In genomic region chr16:31032736-31033708, GRCh38 we compare ENCODE assay signal across 7 cellular contexts. TPM values are rescaled to one million over a fixed set of nuclear protein-coding genes. Genes with fewer than 3 reads are reported as not detected.
DNase-seq lines count a peak whose midpoint lies in the region; ATAC-seq and TF ChIP-seq lines count a peak whose summit lies in the region.

TSS of gene STX4 (plus strand) at chr16:31033558. CDS start at chr16:31033806, 248 bp downstream.

- TF ChIP-seq POLR2A in GM18505 (IDR thresholded peaks at IDR 0.05; ENCODE audit: borderline replicate concordance, extremely low read depth, insufficient read depth, insufficient read length): peak; percentile 58

- no peak for TF ChIP-seq CTCF in astrocyte of the cerebellum (IDR thresholded peaks at IDR 0.05; ENCODE audit: low read depth, low read length, missing control alignments)

- DNase-seq in NCI-H2029 (lab: John Stamatoyannopoulos, UW) (peak; percentile 92), T-helper 9 cell (peak; percentile 98), astrocyte of the cerebellum (ENCODE audit: low read depth) (peak; percentile 95), hepatic stellate cell (ENCODE audit: low spot score) (peak; percentile 93), renal cortical epithelial cell (ENCODE audit: low read depth) (peak; percentile 92)

- peak within 1 kb of the TSS; percentile 73 for H3K4me3 ChIP-seq in astrocyte of the cerebellum (ENCODE audit: low read depth, low read length)

- ATAC-seq in GM18505 (IDR thresholded peaks at IDR 0.05; ENCODE audit: unreplicated experiment) (peak; percentile 69), HG02973 (IDR thresholded peaks at IDR 0.05; ENCODE audit: unreplicated experiment) (peak; percentile 69)

- in situ Hi-C loops in astrocyte of the cerebellum (cut with HindIII; ENCODE audit: low sequenced_read_pairs): no loop called here

RNA-seq across cellular contexts. Expression of gene STX4, which starts in this region (rescaled TPM):
- 24.5 and 35.0 TPM in 2 replicates for total RNA-seq in renal cortical epithelial cell

Comparison
In these comparisons a context has a peak if more than half of its experiments do, and no peak if none do; other contexts are left out.
1. Peak in every context shown above with its lines: DNase-seq, ATAC-seq and H3K4me3 ChIP-seq.